In the genomic region with DNA sequence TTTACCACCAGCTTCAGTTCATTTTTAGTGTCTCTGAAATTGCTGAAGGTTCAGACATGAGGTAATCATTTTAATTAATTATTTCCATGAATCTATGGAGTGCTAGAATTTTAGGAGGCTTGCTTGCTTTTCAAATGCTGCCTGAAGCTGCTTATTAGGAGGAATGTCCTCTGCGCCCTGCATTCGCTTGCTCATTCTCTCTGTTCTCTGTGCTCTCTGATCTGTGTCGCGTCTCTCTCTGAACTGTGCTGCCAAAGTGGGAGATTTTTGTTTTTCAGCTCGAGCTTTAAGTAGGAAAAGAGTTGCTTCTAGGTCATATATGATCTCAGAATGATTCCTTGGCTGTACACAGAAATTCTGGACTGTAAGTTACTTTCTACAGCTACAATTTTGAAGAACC, we compare ENCODE assay signal across 28 cellular contexts.
"Had no signal": no experiment of that assay in that cellular context is flagged by ENCODE, and none has a peak within 500 bp of the region (broad histone marks: within the 10 kb centered on the region; RNA-seq: fewer than 3 reads in every experiment).

No MANE protein-coding gene starts in this region.

- H3K36me3 ChIP-seq: colonic mucosa, esophagus muscularis mucosa, heart right ventricle, left lung, neutrophil, pancreas, right lobe of liver, thoracic aorta, tibial nerve, upper lobe of left lung had no signal

- H3K36me3 Mint-ChIP-seq: mesothelial cell of epicardium; naive B cell; stimulated activated effector memory CD8-positive, alpha-beta T cell treated with anti-CD3 and anti-CD28 coated beads, Interleukin-12 subunit alpha, Interleukin-12 subunit beta, amount 100 ng/mL, for 72 hours had no signal

- H3K27me3 Mint-ChIP-seq: dendritic cell treated with granulocyte-macrophage colony-stimulating factor and Interleukin-4, amounts not matched to agents 40 ng/mL and 50 ng/mL, for 4 days; naive B cell; progenitor cell of endocrine pancreas; stimulated activated naive CD8-positive, alpha-beta T cell treated with anti-CD3 and anti-CD28 coated beads, Interleukin-15, Interleukin-2, amounts not matched to agents 100 ng/mL and 50 ng/mL, for 24 hours had no signal

- H3K9me3 Mint-ChIP-seq: dendritic cell treated with granulocyte-macrophage colony-stimulating factor and Interleukin-4, amounts not matched to agents 40 ng/mL and 50 ng/mL, for 4 days; mesothelial cell of epicardium; naive B cell; nephron; stimulated activated naive CD8-positive, alpha-beta T cell treated with anti-CD3 and anti-CD28 coated beads, Interleukin-15, Interleukin-2, amounts not matched to agents 100 ng/mL and 50 ng/mL, for 24 hours had no signal

- ATAC-seq: heart right ventricle; left cardiac atrium; left lung; mucosa of descending colon; pancreas; right lobe of liver; stimulated activated effector memory CD8-positive, alpha-beta T cell treated with anti-CD3 and anti-CD28 coated beads, Interleukin-12 subunit alpha, Interleukin-12 subunit beta, amount 100 ng/mL, for 72 hours had no signal

- H3K9me3 ChIP-seq: colonic mucosa, esophagus muscularis mucosa, heart right ventricle, left lung, mucosa of descending colon, neutrophil, pancreas, right lobe of liver, thoracic aorta, tibial nerve, upper lobe of left lung had no signal

- H3K4me3 Mint-ChIP-seq: dendritic cell treated with granulocyte-macrophage colony-stimulating factor and Interleukin-4, amounts not matched to agents 40 ng/mL and 50 ng/mL, for 4 days; mesothelial cell of epicardium; naive B cell; nephron; stimulated activated effector memory CD8-positive, alpha-beta T cell treated with anti-CD3 and anti-CD28 coated beads, Interleukin-12 subunit alpha, Interleukin-12 subunit beta, amount 100 ng/mL, for 72 hours; stimulated activated naive CD8-positive, alpha-beta T cell treated with anti-CD3 and anti-CD28 coated beads, Interleukin-15, Interleukin-2, amounts not matched to agents 100 ng/mL and 50 ng/mL, for 24 hours had no signal

- H3K27ac Mint-ChIP-seq: dendritic cell treated with granulocyte-macrophage colony-stimulating factor and Interleukin-4, amounts not matched to agents 40 ng/mL and 50 ng/mL, for 4 days; mesothelial cell of epicardium; naive B cell; nephron; progenitor cell of endocrine pancreas; stimulated activated effector memory CD8-positive, alpha-beta T cell treated with anti-CD3 and anti-CD28 coated beads, Interleukin-12 subunit alpha, Interleukin-12 subunit beta, amount 100 ng/mL, for 72 hours; stimulated activated naive CD8-positive, alpha-beta T cell treated with anti-CD3 and anti-CD28 coated beads, Interleukin-15, Interleukin-2, amounts not matched to agents 100 ng/mL and 50 ng/mL, for 24 hours had no signal

- H3K4me1 Mint-ChIP-seq: mesothelial cell of epicardium; naive B cell; nephron; stimulated activated effector memory CD8-positive, alpha-beta T cell treated with anti-CD3 and anti-CD28 coated beads, Interleukin-12 subunit alpha, Interleukin-12 subunit beta, amount 100 ng/mL, for 72 hours had no signal

- H3K27me3 ChIP-seq: colonic mucosa, esophagus muscularis mucosa, heart right ventricle, left lung, neutrophil, pancreas, right lobe of liver, tibial nerve, upper lobe of left lung had no signal

- H3K4me3 ChIP-seq: colonic mucosa, esophagus muscularis mucosa, heart right ventricle, left lung, mucosa of descending colon, pancreas, right lobe of liver, thoracic aorta, tibial nerve, upper lobe of left lung had no signal

- DNase-seq: colonic mucosa; effector memory CD4-positive, alpha-beta T cell; foreskin melanocyte; glutamatergic neuron; heart right ventricle; hippocampal formation; left cardiac atrium; left lung; mesenchymal stem cell; mucosa of descending colon; naive B cell; pancreas; right lobe of liver; small intestine; stimulated activated CD4-positive, alpha-beta T cell treated with anti-CD3 and anti-CD28 coated beads, Interleukin-12 subunit alpha, Interleukin-12 subunit beta, amount 100 ng/mL, for 4 hours; stimulated activated CD4-positive, alpha-beta T cell treated with anti-CD3 and anti-CD28 coated beads, Interleukin-2, amount 100 ng/mL, for 24 hours; stimulated activated CD4-positive, alpha-beta T cell treated with anti-CD3 and anti-CD28 coated beads, Interleukin-4, amount 100 ng/mL, for 24 hours; upper lobe of left lung had no signal

- H3K27ac ChIP-seq: colonic mucosa, esophagus muscularis mucosa, heart right ventricle, left lung, neutrophil, pancreas, right lobe of liver, thoracic aorta, tibial nerve, upper lobe of left lung had no signal

- H3K4me1 ChIP-seq: colonic mucosa, esophagus muscularis mucosa, heart right ventricle, left lung, pancreas, right lobe of liver, tibial nerve, upper lobe of left lung had no signal
